ENCODE assay signal across 8 cellular contexts in genomic region chr21:39373634-39374033, GRCh38. TPM values are rescaled to one million over a fixed set of nuclear protein-coding genes. Genes with fewer than 3 reads are reported as not detected.
DNase-seq lines count a peak whose midpoint lies in the region; ATAC-seq and TF ChIP-seq lines count a peak whose summit lies in the region.

No MANE protein-coding gene starts in this region.

- no peaks in the 10 kb centered on the region for H3K36me3 Mint-ChIP-seq in activated CD4-positive, alpha-beta memory T cell treated with anti-CD3 and anti-CD28 coated beads, Interleukin-2, amount 10 ng/mL, durations not matched to agents 7 days and 5 days (ENCODE audit: low read depth)
- H3K36me3 Mint-ChIP-seq in activated CD4-positive, alpha-beta memory T cell treated with anti-CD3 and anti-CD28 coated beads for 36 hours, result no peaks in the 10 kb centered on the region
- no peaks in the 10 kb centered on the region for H3K36me3 Mint-ChIP-seq in naive thymus-derived CD8-positive, alpha-beta T cell
- H3K36me3 Mint-ChIP-seq in activated naive CD4-positive, alpha-beta T cell treated with anti-CD3 and anti-CD28 coated beads, Interleukin-2, amount 50 U/mL, for 72 hours, result no peaks in the 10 kb centered on the region

- peaks cover 10% of the 10 kb centered on the region for H3K27me3 Mint-ChIP-seq in activated CD4-positive, alpha-beta memory T cell treated with anti-CD3 and anti-CD28 coated beads, Interleukin-2, amount 10 ng/mL, durations not matched to agents 7 days and 5 days
- peaks cover 2% of the 10 kb centered on the region for H3K27me3 Mint-ChIP-seq in activated CD4-positive, alpha-beta memory T cell treated with anti-CD3 and anti-CD28 coated beads for 36 hours
- peaks cover 0 to 8% (median 0%) of the 10 kb centered on the region in 5 donors for H3K27me3 Mint-ChIP-seq in naive thymus-derived CD8-positive, alpha-beta T cell

- no peaks in the 10 kb centered on the region for H3K36me3 ChIP-seq in MM.1S (replicated peaks; ENCODE audit: insufficient read depth, low read length)

- intact Hi-C loops in activated CD4-positive, alpha-beta memory T cell treated with anti-CD3 and anti-CD28 coated beads for 36 hours (cut with micrococcal nuclease), result no loop called here

- POLR2A ChIA-PET in activated CD4-positive, alpha-beta memory T cell treated with anti-CD3 and anti-CD28 coated beads, Interleukin-2, amount 10 ng/mL, durations not matched to agents 7 days and 5 days (lab: Charles Lee), result interaction anchor here (0.9 to 1.5 kb wide), 4 partner anchors 14 to 59 kb away, joined by 3 to 4 read pairs (median 3); no protein-coding TSS in a partner anchor
- POLR2A ChIA-PET in activated CD4-positive, alpha-beta memory T cell treated with anti-CD3 and anti-CD28 coated beads for 36 hours (lab: Charles Lee), result interaction anchor here (1.2 kb wide), 1 partner anchor 14 kb away, joined by 3 read pairs; no protein-coding TSS in a partner anchor
- POLR2A ChIA-PET in naive thymus-derived CD8-positive, alpha-beta T cell (lab: Charles Lee), result interaction anchor here (1.5 kb wide), 1 partner anchor 12 kb away, joined by 3 read pairs; no protein-coding TSS in a partner anchor

- no peak overlapping the region for H3K4me3 ChIP-seq in MM.1S (ENCODE audit: low read length)

- no peaks in the 10 kb centered on the region for H3K9me3 ChIP-seq in MM.1S (replicated peaks; ENCODE audit: insufficient read depth, low read length)

- CTCF ChIA-PET in activated CD4-positive, alpha-beta memory T cell treated with anti-CD3 and anti-CD28 coated beads, Interleukin-2, amount 10 ng/mL, durations not matched to agents 7 days and 5 days (lab: Charles Lee), result interaction anchor here (1.2 to 1.6 kb wide), 3 partner anchors 14 to 69 kb away, joined by 3 to 8 read pairs (median 3); partner anchors contain the start of gene HMGN1
- CTCF ChIA-PET in activated CD4-positive, alpha-beta memory T cell treated with anti-CD3 and anti-CD28 coated beads for 36 hours (lab: Charles Lee), result interaction anchor here (0.8 to 1.2 kb wide), 3 partner anchors 11 to 66 kb away, joined by 3 to 6 read pairs (median 4); no protein-coding TSS in a partner anchor

- H3K4me1 ChIP-seq in MM.1S (ENCODE audit: low read length), result no peaks in the 10 kb centered on the region

- H3K9me3 Mint-ChIP-seq in activated CD4-positive, alpha-beta memory T cell treated with anti-CD3 and anti-CD28 coated beads, Interleukin-2, amount 10 ng/mL, durations not matched to agents 7 days and 5 days, result no peaks in the 10 kb centered on the region
- no peaks in the 10 kb centered on the region for H3K9me3 Mint-ChIP-seq in activated CD4-positive, alpha-beta memory T cell treated with anti-CD3 and anti-CD28 coated beads for 36 hours
- no peaks in the 10 kb centered on the region for H3K9me3 Mint-ChIP-seq in naive thymus-derived CD8-positive, alpha-beta T cell
- H3K9me3 Mint-ChIP-seq in activated naive CD4-positive, alpha-beta T cell treated with anti-CD3 and anti-CD28 coated beads, Interleukin-2, amount 50 U/mL, for 72 hours, result no peaks in the 10 kb centered on the region

- H3K9ac ChIP-seq in MM.1S (ENCODE audit: low read length), result no peak overlapping the region

- H3K27ac ChIP-seq in MM.1S (ENCODE audit: low read length), result no peak overlapping the region

- H3K4me1 Mint-ChIP-seq in activated CD4-positive, alpha-beta memory T cell treated with anti-CD3 and anti-CD28 coated beads, Interleukin-2, amount 10 ng/mL, durations not matched to agents 7 days and 5 days, result peaks cover 9% of the 10 kb centered on the region
- peaks cover 6% of the 10 kb centered on the region for H3K4me1 Mint-ChIP-seq in activated CD4-positive, alpha-beta memory T cell treated with anti-CD3 and anti-CD28 coated beads for 36 hours (ENCODE audit: low read depth)
- H3K4me1 Mint-ChIP-seq in naive thymus-derived CD8-positive, alpha-beta T cell, result peaks cover 0 to 7% (median 1%) of the 10 kb centered on the region in 4 donors

- H3K79me2 ChIP-seq in MM.1S (ENCODE audit: low read length), result no peaks in the 10 kb centered on the region

- no peaks in the 10 kb centered on the region for H3K9me2 ChIP-seq in MM.1S (replicated peaks; ENCODE audit: insufficient read depth, low read length)

- ATAC-seq in naive thymus-derived CD8-positive, alpha-beta T cell, result peak; percentile 77 to 78
- no peak for ATAC-seq in activated naive CD4-positive, alpha-beta T cell treated with anti-CD3 and anti-CD28 coated beads, Interleukin-2, amount 50 U/mL, for 72 hours

- H3K4me3 Mint-ChIP-seq in activated CD4-positive, alpha-beta memory T cell treated with anti-CD3 and anti-CD28 coated beads, Interleukin-2, amount 10 ng/mL, durations not matched to agents 7 days and 5 days, result no peak overlapping the region
- no peak overlapping the region for H3K4me3 Mint-ChIP-seq in activated CD4-positive, alpha-beta memory T cell treated with anti-CD3 and anti-CD28 coated beads for 36 hours
- H3K4me3 Mint-ChIP-seq in naive thymus-derived CD8-positive, alpha-beta T cell, result no peak overlapping the region

- H4K20me1 ChIP-seq in MM.1S (ENCODE audit: insufficient read depth, low read length), result no peaks in the 10 kb centered on the region

- H2AFZ ChIP-seq in MM.1S (ENCODE audit: low read length), result no peak overlapping the region

- no peaks in the 10 kb centered on the region for H3K27me3 ChIP-seq in MM.1S (replicated peaks; ENCODE audit: insufficient read depth, low read length)

- no peaks in the 10 kb centered on the region for H3F3A ChIP-seq in MM.1S (ENCODE audit: insufficient read depth, low read length)

- H3K27ac Mint-ChIP-seq in activated CD4-positive, alpha-beta memory T cell treated with anti-CD3 and anti-CD28 coated beads, Interleukin-2, amount 10 ng/mL, durations not matched to agents 7 days and 5 days, result no peak overlapping the region
- H3K27ac Mint-ChIP-seq in activated CD4-positive, alpha-beta memory T cell treated with anti-CD3 and anti-CD28 coated beads for 36 hours, result no peak overlapping the region
- peak overlapping the region in 1 of 10 donors; percentile 56 for H3K27ac Mint-ChIP-seq in naive thymus-derived CD8-positive, alpha-beta T cell
- no peak overlapping the region for H3K27ac Mint-ChIP-seq in activated naive CD4-positive, alpha-beta T cell treated with anti-CD3 and anti-CD28 coated beads, Interleukin-2, amount 50 U/mL, for 72 hours

- peak; percentile 22 for DNase-seq in activated CD4-positive, alpha-beta memory T cell treated with anti-CD3 and anti-CD28 coated beads, Interleukin-2, amount 10 ng/mL, durations not matched to agents 7 days and 5 days
- DNase-seq in activated CD4-positive, alpha-beta memory T cell treated with anti-CD3 and anti-CD28 coated beads for 36 hours, result no peak
- DNase-seq in MM.1S (no peak), astrocyte of the hippocampus (ENCODE audit: low read depth, low spot score) (peak; percentile 56), NCI-H446 treated with DMSO at 0.1 percent for 48 hours (lab: John Stamatoyannopoulos, UW) (no peak), NCI-H345 treated with DMSO at 0.1 percent for 48 hours (lab: John Stamatoyannopoulos, UW; ENCODE audit: unreplicated experiment) (no peak)
- peak in 3 of 10 donors; percentile 14 to 31 (median 20) for DNase-seq in naive thymus-derived CD8-positive, alpha-beta T cell
- DNase-seq in activated naive CD4-positive, alpha-beta T cell treated with anti-CD3 and anti-CD28 coated beads, Interleukin-2, amount 50 U/mL, for 72 hours (ENCODE audit: low spot score in 2 of 2), result no peak

- TF ChIP-seq CTCF in MM.1S (IDR thresholded peaks at IDR 0.05; ENCODE audit: low read length), result peak; percentile 5; the same call in 1 of the 2 replicates

- H3K4me2 ChIP-seq in MM.1S (ENCODE audit: low read depth, low read length), result no peak overlapping the region

RNA-seq across cellular contexts. Expression of gene HMGN1, which starts 24.7 kb away (rescaled TPM):
- 100 to 1,000 TPM; 327 to 340 TPM for total RNA-seq in activated CD4-positive, alpha-beta memory T cell treated with anti-CD3 and anti-CD28 coated beads, Interleukin-2, amount 10 ng/mL, durations not matched to agents 7 days and 5 days
- total RNA-seq in activated CD4-positive, alpha-beta memory T cell treated with anti-CD3 and anti-CD28 coated beads for 36 hours, result 100 to 1,000 TPM; 441 to 449 TPM
- total RNA-seq in naive thymus-derived CD8-positive, alpha-beta T cell, result 100 to 1,000 TPM; 252 to 263 TPM
- 100 to 1,000 TPM; 248 to 285 (median 249) TPM for polyA plus RNA-seq in naive thymus-derived CD8-positive, alpha-beta T cell
- total RNA-seq in activated naive CD4-positive, alpha-beta T cell treated with anti-CD3 and anti-CD28 coated beads, Interleukin-2, amount 50 U/mL, for 72 hours, result 100 to 1,000 TPM; 402 to 437 TPM

Comparison
In these comparisons a context has a peak if more than half of its experiments do, and no peak if none do; other contexts are left out.
1. DNase-seq: peak in activated CD4-positive, alpha-beta memory T cell treated with anti-CD3 and anti-CD28 coated beads, Interleukin-2, amount 10 ng/mL, durations not matched to agents 7 days and 5 days (single experiment) and astrocyte of the hippocampus (single experiment); none in activated CD4-positive, alpha-beta memory T cell treated with anti-CD3 and anti-CD28 coated beads for 36 hours (single experiment), MM.1S (single experiment), NCI-H446 treated with DMSO at 0.1 percent for 48 hours (single experiment), NCI-H345 treated with DMSO at 0.1 percent for 48 hours (single experiment) and activated naive CD4-positive, alpha-beta T cell treated with anti-CD3 and anti-CD28 coated beads, Interleukin-2, amount 50 U/mL, for 72 hours (0 of 2).
2. ATAC-seq: peak in naive thymus-derived CD8-positive, alpha-beta T cell (2 of 2); none in activated naive CD4-positive, alpha-beta T cell treated with anti-CD3 and anti-CD28 coated beads, Interleukin-2, amount 50 U/mL, for 72 hours (0 of 2).